Comparison of ENCODE assay signal across 1 cellular context in genomic region chr1:201559679-201560162, GRCh38.
TF ChIP-seq lines count a peak whose summit lies in the region.

No MANE protein-coding gene starts in this region.

TF ChIP-seq in HepG2, 621 proteins besides CTCF, POLR2A, EP300 and RAD21 (continued from another document and continues in another):
- no peak for TF ChIP-seq ARID3A (IDR thresholded peaks at IDR 0.05; ENCODE audit: low read depth, low read length)
- no peak for TF ChIP-seq LBX2 (CRISPR knock-in tag; IDR thresholded peaks at IDR 0.05; ENCODE audit: borderline replicate concordance)
- TF ChIP-seq ZNF17 (CRISPR knock-in tag; IDR thresholded peaks at IDR 0.05) = no peak
- TF ChIP-seq IKZF4 (CRISPR knock-in tag; IDR thresholded peaks at IDR 0.05; ENCODE audit: borderline replicate concordance, low read depth, not compliant biosample characterization) = no peak
- no peak for TF ChIP-seq ATRX (CRISPR knock-in tag; IDR thresholded peaks at IDR 0.05; ENCODE audit: borderline replicate concordance)
- no peak for TF ChIP-seq ZFP41 (CRISPR knock-in tag; IDR thresholded peaks at IDR 0.05; ENCODE audit: borderline replicate concordance)
- 0 out of 2 replicates have a peak, but pooled peaks have one; percentile 35 for TF ChIP-seq FOXC1 (CRISPR knock-in tag; IDR thresholded peaks at IDR 0.05; ENCODE audit: borderline replicate concordance)
- TF ChIP-seq FOXP1 (IDR thresholded peaks at IDR 0.05) = no peak
- TF ChIP-seq FOXP1 (CRISPR knock-in tag; IDR thresholded peaks at IDR 0.05) = no peak
- no peak for TF ChIP-seq ZNF230 (CRISPR knock-in tag; IDR thresholded peaks at IDR 0.05)
- TF ChIP-seq ATF3 (CRISPR knock-in tag; IDR thresholded peaks at IDR 0.05) = no peak
- no peak for TF ChIP-seq DR1 (CRISPR knock-in tag; IDR thresholded peaks at IDR 0.05)
- TF ChIP-seq IKZF5 (CRISPR knock-in tag; IDR thresholded peaks at IDR 0.05) = no peak
- no peak for TF ChIP-seq YY1 (IDR thresholded peaks at IDR 0.05; ENCODE audit: insufficient read depth, insufficient replicate concordance, low read depth, low read length)
- no peak for TF ChIP-seq ZNF576 (CRISPR knock-in tag; IDR thresholded peaks at IDR 0.05)
- TF ChIP-seq AGO1 (IDR thresholded peaks at IDR 0.05; ENCODE audit: low read depth, low read length, poor library complexity, severe bottlenecking) = no peak
- no peak for TF ChIP-seq ZNF879 (CRISPR knock-in tag; IDR thresholded peaks at IDR 0.05)
- TF ChIP-seq PATZ1 (CRISPR knock-in tag; IDR thresholded peaks at IDR 0.05) = 0 out of 2 replicates have a peak, but pooled peaks have one; percentile 13
- no peak for TF ChIP-seq ZNF609 (CRISPR knock-in tag; IDR thresholded peaks at IDR 0.05; ENCODE audit: borderline replicate concordance)
- no peak for TF ChIP-seq BRF2 (CRISPR knock-in tag; IDR thresholded peaks at IDR 0.05)
- TF ChIP-seq XBP1 (CRISPR knock-in tag; IDR thresholded peaks at IDR 0.05) = no peak
- TF ChIP-seq ZNF580 (CRISPR knock-in tag; IDR thresholded peaks at IDR 0.05; ENCODE audit: borderline replicate concordance, low read depth) = no peak
- TF ChIP-seq SNAPC5 (CRISPR knock-in tag; IDR thresholded peaks at IDR 0.05; ENCODE audit: borderline replicate concordance) = no peak
- TF ChIP-seq MEF2D (CRISPR knock-in tag; IDR thresholded peaks at IDR 0.05) = no peak
- TF ChIP-seq CHD4 (IDR thresholded peaks at IDR 0.05; ENCODE audit: borderline replicate concordance, low read length) = no peak
- no peak for TF ChIP-seq DNMT1 (CRISPR knock-in tag; IDR thresholded peaks at IDR 0.05)
- TF ChIP-seq MAFK (conservative IDR thresholded peaks at IDR 0.05 in 1 of 2, IDR thresholded peaks at IDR 0.05 in 1 of 2; ENCODE audit: low read length in 2 of 2) = no peak
- no peak for TF ChIP-seq SOX13 (IDR thresholded peaks at IDR 0.05)
- TF ChIP-seq SOX13 (CRISPR knock-in tag; conservative IDR thresholded peaks at IDR 0.05 in 1 of 2, IDR thresholded peaks at IDR 0.05 in 1 of 2) = no peak
- no peak for TF ChIP-seq NFAT5 (CRISPR knock-in tag; IDR thresholded peaks at IDR 0.05)
- peak; percentile 53; the same call in 1 of the 2 replicates for TF ChIP-seq REPIN1 (CRISPR knock-in tag; IDR thresholded peaks at IDR 0.05; ENCODE audit: borderline replicate concordance, low read depth)
- no peak for TF ChIP-seq ZNF235 (CRISPR knock-in tag; IDR thresholded peaks at IDR 0.05; ENCODE audit: borderline replicate concordance)
- no peak for TF ChIP-seq PRPF4 (IDR thresholded peaks at IDR 0.05; ENCODE audit: low read depth, low read length, poor library complexity, severe bottlenecking)
- peak; percentile 33 for TF ChIP-seq TEAD3 (CRISPR knock-in tag; optimal IDR thresholded peaks at IDR 0.05; ENCODE audit: borderline replicate concordance)
